Comparison of ENCODE assay signal across 8 cellular contexts in genomic region chr22:45268958-45269844, GRCh38. TPM values are rescaled to one million over a fixed set of nuclear protein-coding genes. Genes with fewer than 3 reads are reported as not detected.
DNase-seq lines count a peak whose midpoint lies in the region; ATAC-seq and TF ChIP-seq lines count a peak whose summit lies in the region.

No MANE protein-coding gene starts in this region.

- H3K9me3 Mint-ChIP-seq in H9: no peaks in the 10 kb centered on the region

- H3K18ac ChIP-seq in H9 (ENCODE audit: insufficient read length, low read depth, low read length): peak overlapping the region; percentile 56

- no peak overlapping the region for H4K5ac ChIP-seq in H9 (ENCODE audit: insufficient read length, low read depth, low read length)

- no CpG with 5 or more reads among the region's 60 CpGs for WGBS in H9 (ENCODE audit: extremely low coverage, insufficient read length, low lambda C conversion rate)

- no peak overlapping the region for H2AK5ac ChIP-seq in H9 (ENCODE audit: insufficient read length, low read length)

- peaks cover 14% of the 10 kb centered on the region for H3K23me2 ChIP-seq in H9 (ENCODE audit: insufficient read length, low read depth, low read length, poor library complexity, severe bottlenecking)

- no peaks in the 10 kb centered on the region for H3K36me3 Mint-ChIP-seq in H9 (ENCODE audit: insufficient read depth in 1 of 3, low read depth in 3 of 3)

- TF ChIP-seq CTCF in H9 (conservative IDR thresholded peaks at IDR 0.05) (peak; percentile 91), choroid plexus epithelial cell (conservative IDR thresholded peaks at IDR 0.05; ENCODE audit: low read depth, low read length) (peak; percentile 48)

- H3K4me3 Mint-ChIP-seq in H9: peak overlapping the region; percentile 82 to 93

- H3K4ac ChIP-seq in H9 (ENCODE audit: low read depth, low read length): no peak overlapping the region

- H3K9ac ChIP-seq in H9 (ENCODE audit: extremely low read depth, insufficient read length, low read length): no peak overlapping the region

- H2BK15ac ChIP-seq in H9 (ENCODE audit: low read depth, low read length): no peak overlapping the region

- DNase-seq in COLO829 (ENCODE audit: low spot score): peak; percentile 70
- peak; percentile 86 for DNase-seq in H9
- peak; percentile 67 for DNase-seq in NCI-H2171 treated with DMSO at 0.1 percent for 48 hours (lab: John Stamatoyannopoulos, UW)
- peak; percentile 86 to 87 for DNase-seq in activated CD4-positive, alpha-beta T cell treated with anti-CD3 and anti-CD28 coated beads for 4 hours
- DNase-seq in choroid plexus epithelial cell (ENCODE audit: low read depth): peak; percentile 67
- DNase-seq in stimulated activated CD4-positive, alpha-beta T cell treated with anti-CD3 and anti-CD28 coated beads, Interleukin-1b, Interleukin-23, amount 100 ng/mL, for 1 hour (ENCODE audit: low read depth in 2 of 2): peak; percentile 79 to 84

- H3K79me1 ChIP-seq in H9 (ENCODE audit: insufficient read depth, low read depth, low read length, poor library complexity, severe bottlenecking): no peaks in the 10 kb centered on the region

- H3K14ac ChIP-seq in H9 (ENCODE audit: insufficient read depth, low read length): peak overlapping the region; percentile 39; the same call in 1 of the 2 replicates

- H3K23ac ChIP-seq in H9 (ENCODE audit: insufficient read length, low read depth, low read length): no peak overlapping the region

- H3K56ac ChIP-seq in H9 (ENCODE audit: insufficient read length, low read depth, low read length): no peak overlapping the region

- peak overlapping the region in 1 of 3 experiments; percentile 92; a peak in 2 of 7 replicates for H3K27ac Mint-ChIP-seq in H9

- no peak overlapping the region for H2AFZ ChIP-seq in H9 (ENCODE audit: low read length)

- H3K79me2 ChIP-seq in H9 (ENCODE audit: insufficient read depth, low read length): no peaks in the 10 kb centered on the region

- no peak overlapping the region for H2BK5ac ChIP-seq in H9 (ENCODE audit: insufficient read length, low read length)

- H4K20me1 ChIP-seq in H9 (ENCODE audit: control insufficient read depth, insufficient read depth, insufficient read length): no peaks in the 10 kb centered on the region

- no peak for ATAC-seq in GM21825 (IDR thresholded peaks at IDR 0.05; ENCODE audit: unreplicated experiment)

- H4K91ac ChIP-seq in H9 (ENCODE audit: insufficient read length, low read depth, low read length): no peak overlapping the region

- peaks cover 31% of the 10 kb centered on the region for H3K27me3 Mint-ChIP-seq in H9 (ENCODE audit: low read depth)

- H2BK20ac ChIP-seq in H9 (ENCODE audit: low read depth, low read length, poor library complexity, severe bottlenecking): no peak overlapping the region

- H3K9me3 ChIP-seq in H9 (ENCODE audit: control insufficient read depth, low read depth, low read length): no peaks in the 10 kb centered on the region

- H3K27me3 ChIP-seq in H9 (ENCODE audit: insufficient read depth, low read length) (no peaks in the 10 kb centered on the region), layer of hippocampus (ENCODE audit: control insufficient read depth, insufficient read depth, low read length) (no peaks in the 10 kb centered on the region)

- H3K27ac ChIP-seq in H9 (ENCODE audit: insufficient read length, low read depth, low read length) (no peak overlapping the region), layer of hippocampus (ENCODE audit: low read depth, low read length) (peak overlapping the region; percentile 38)

- H3K4me1 ChIP-seq in H9 (ENCODE audit: insufficient read depth, low read length): no peaks in the 10 kb centered on the region; the same call in 1 of the 2 replicates

- no peak overlapping the region for H4K8ac ChIP-seq in H9 (replicated peaks; ENCODE audit: insufficient read length, low read depth, low read length)

- H2BK120ac ChIP-seq in H9 (ENCODE audit: low read depth, low read length, poor library complexity, severe bottlenecking): no peak overlapping the region

- peak overlapping the region; percentile 57 for H3K4me3 ChIP-seq in choroid plexus epithelial cell (ENCODE audit: low read depth, low read length)

- peak overlapping the region; percentile 37 for H3K4me2 ChIP-seq in H9 (ENCODE audit: insufficient read depth, insufficient read length, low read length)

- H3K4me1 Mint-ChIP-seq in H9: peaks cover 12 to 18% of the 10 kb centered on the region in 2 experiments

- no peak overlapping the region for H2BK12ac ChIP-seq in H9 (ENCODE audit: insufficient read length, low read depth, low read length)

- H3T11ph ChIP-seq in H9 (ENCODE audit: low read length): no peak overlapping the region

RNA-seq across cellular contexts. Expression of gene UPK3A, which starts 15.5 kb away (rescaled TPM):
- total RNA-seq in H9 (2021): not detected in 2 replicates

RNA-seq across cellular contexts. Expression of gene KIAA0930, which starts 28.5 kb away (rescaled TPM):
- total RNA-seq in H9 (2021): 45.3 and 46.2 TPM in 2 replicates

RNA-seq across cellular contexts. Expression of gene FAM118A, which starts 40.5 kb away (rescaled TPM):
- total RNA-seq in H9 (2021): 34.3 and 37.9 TPM in 2 replicates
